ENCODE assay signal across 8 cellular contexts in genomic region chr3:27484002-27484844, GRCh38. TPM values are rescaled to one million over a fixed set of nuclear protein-coding genes. Genes with fewer than 3 reads are reported as not detected.
DNase-seq lines count a peak whose midpoint lies in the region; TF ChIP-seq lines count a peak whose summit lies in the region.

SLC4A7 (minus strand) TSS chr3:27484384; CDS start chr3:27484126, 258 bp downstream.

- no peaks in the 10 kb centered on the region for H3K27me3 ChIP-seq in HAP-1 (ENCODE audit: low read depth)
- no peaks in the 10 kb centered on the region for H3K27me3 ChIP-seq in MM.1S (replicated peaks; ENCODE audit: insufficient read depth, low read length)
- no peaks in the 10 kb centered on the region for H3K27me3 ChIP-seq in neural progenitor cell

- H2AFZ ChIP-seq in MM.1S (ENCODE audit: low read length): peak within 1 kb of the TSS; percentile 96
- H2AFZ ChIP-seq in neural progenitor cell (replicated peaks): peak within 1 kb of the TSS; percentile 87

- H3K27ac Mint-ChIP-seq in neural progenitor cell: peak within 1 kb of the TSS; percentile 99

- in situ Hi-C loops in HAP-1 (cut with MboI; ENCODE audit: low sequenced_read_pairs): no loop called here

- peak within 1 kb of the TSS; percentile 37; the same call in 1 of the 2 replicates for H3K27ac ChIP-seq in MM.1S (ENCODE audit: low read length)
- H3K27ac ChIP-seq in neural progenitor cell: peak within 1 kb of the TSS; percentile 95

- H3K79me2 ChIP-seq in MM.1S (ENCODE audit: low read length) (peaks cover 31% of the 10 kb centered on the region; the same call in 1 of the 2 replicates), neural progenitor cell (ENCODE audit: low read depth) (peaks cover 44% of the 10 kb centered on the region)

- H3K4me2 ChIP-seq in MM.1S (ENCODE audit: low read depth, low read length) (peak within 1 kb of the TSS; percentile 87), neural progenitor cell (peak within 1 kb of the TSS; percentile 83)

- DNase-seq in HAP-1 (ENCODE audit: low spot score in 2 of 2) (peak; percentile 94 to 99), MM.1S (peak; percentile 96), SIG-M5 (lab: John Stamatoyannopoulos, UW) (peak; percentile 52), activated gamma-delta T cell treated with Interleukin-2 at 50 U/mL for 16 hours (peak; percentile 99), foreskin fibroblast (peak; percentile 98 to 99), neural progenitor cell (ENCODE audit: low spot score) (peak; percentile 98), stromal cell of bone marrow (ENCODE audit: low read depth) (peak; percentile 91)

- H3F3A ChIP-seq in MM.1S (ENCODE audit: insufficient read depth, low read length) (peaks cover 7% of the 10 kb centered on the region; the same call in 1 of the 2 replicates), neural progenitor cell (ENCODE audit: low read depth) (peaks cover 9% of the 10 kb centered on the region)

- H3K9me3 ChIP-seq in ES-I3 (ENCODE audit: control insufficient read depth, insufficient read depth, low read length) (no peaks in the 10 kb centered on the region; the same call in 1 of the 2 replicates), HAP-1 (no peaks in the 10 kb centered on the region), MM.1S (replicated peaks; ENCODE audit: insufficient read depth, low read length) (no peaks in the 10 kb centered on the region), neural progenitor cell (ENCODE audit: low read depth) (no peaks in the 10 kb centered on the region)

- H3K36me3 Mint-ChIP-seq in neural progenitor cell: peaks cover 24% of the 10 kb centered on the region

- H3K9me2 ChIP-seq in MM.1S (replicated peaks; ENCODE audit: insufficient read depth, low read length): no peaks in the 10 kb centered on the region

- TF ChIP-seq CTCF in MM.1S (IDR thresholded peaks at IDR 0.05; ENCODE audit: low read length) (no peak), foreskin fibroblast (IDR thresholded peaks at IDR 0.05; ENCODE audit: low read depth, low read length) (no peak), neural progenitor cell (IDR thresholded peaks at IDR 0.05) (no peak)

- H3K9me3 Mint-ChIP-seq in neural progenitor cell: peaks cover 5% of the 10 kb centered on the region

- H3K4me1 ChIP-seq in ES-I3 (ENCODE audit: insufficient read depth, low read length) (peaks cover 4% of the 10 kb centered on the region; the same call in 1 of the 2 replicates), HAP-1 (peaks cover 8% of the 10 kb centered on the region), MM.1S (ENCODE audit: low read length) (no peaks in the 10 kb centered on the region), neural progenitor cell (no peaks in the 10 kb centered on the region)

- H3K4me1 Mint-ChIP-seq in neural progenitor cell: peaks cover 15% of the 10 kb centered on the region

- peak within 1 kb of the TSS; percentile 99 for H3K4me3 Mint-ChIP-seq in neural progenitor cell

- H3K36me3 ChIP-seq in ES-I3 (ENCODE audit: insufficient read depth, low read length) (no peaks in the 10 kb centered on the region; the same call in 1 of the 2 replicates), HAP-1 (replicated peaks) (peaks cover 4% of the 10 kb centered on the region; the same call in 1 of the 2 replicates), MM.1S (replicated peaks; ENCODE audit: insufficient read depth, low read length) (no peaks in the 10 kb centered on the region), neural progenitor cell (no peaks in the 10 kb centered on the region)

- H3K9ac ChIP-seq in ES-I3 (ENCODE audit: low read depth, low read length) (peak within 1 kb of the TSS; percentile 94), MM.1S (ENCODE audit: low read length) (peak within 1 kb of the TSS; percentile 60), neural progenitor cell (peak within 1 kb of the TSS; percentile 87)

- H3K4me3 ChIP-seq in HAP-1 (peak within 1 kb of the TSS; percentile 75), MM.1S (ENCODE audit: low read length) (peak within 1 kb of the TSS; percentile 85), foreskin fibroblast (ENCODE audit: low read depth in 1 of 2, low read length in 2 of 2) (peak within 1 kb of the TSS; percentile 93 to 98), neural progenitor cell (peak within 1 kb of the TSS; percentile 90)

- no peaks in the 10 kb centered on the region for H4K20me1 ChIP-seq in MM.1S (ENCODE audit: insufficient read depth, low read length)
- H4K20me1 ChIP-seq in neural progenitor cell (ENCODE audit: low read depth): peaks cover 42% of the 10 kb centered on the region

- peaks cover 9% of the 10 kb centered on the region for H3K27me3 Mint-ChIP-seq in neural progenitor cell (ENCODE audit: insufficient read depth, low read depth)

RNA-seq across cellular contexts. Expression of gene SLC4A7, which starts in this region (rescaled TPM):
- 82.1 and 114 TPM in 2 replicates for total RNA-seq in neural progenitor cell (ENCODE audit: low replicate concordance)

Comparison
In these comparisons a context has a peak if more than half of its experiments do, and no peak if none do; other contexts are left out.
1. Peak in every context shown above with its lines: DNase-seq, H3K4me3 ChIP-seq and H3K27ac ChIP-seq.